Comparison of ENCODE assay signal across 23 cellular contexts in the genomic region with DNA sequence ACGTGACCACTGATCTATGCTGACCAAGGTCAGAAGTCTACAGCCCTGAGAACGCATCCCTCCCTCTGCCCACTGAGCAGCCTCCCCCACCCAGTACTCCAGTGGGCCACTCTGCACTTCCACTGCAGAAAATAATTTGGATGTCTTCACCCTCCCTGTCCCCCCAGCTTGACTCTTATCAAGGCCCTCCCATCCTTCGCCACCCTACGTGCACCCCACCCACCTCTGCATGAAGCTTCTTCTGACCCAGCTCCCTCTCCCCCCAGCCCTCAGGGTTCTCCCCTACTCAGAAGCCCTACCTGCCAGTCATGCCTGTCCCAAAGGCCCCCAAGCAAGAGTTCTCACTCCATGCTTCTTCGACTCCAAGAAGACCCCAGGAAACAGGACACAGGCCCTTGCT.
DNase-seq lines count a peak whose midpoint lies in the region; ATAC-seq, FAIRE-seq and TF ChIP-seq lines count a peak whose summit lies in the region.
"Had no signal": no experiment of that assay in that cellular context is flagged by ENCODE, and none has a peak within 500 bp of the region (broad histone marks: within the 10 kb centered on the region; RNA-seq: fewer than 3 reads in every experiment).

No MANE protein-coding gene starts in this region.

- FAIRE-seq in H54 (lab: Jason Lieb, UNC) = no peak
- FAIRE-seq: A204.1, GM12878, H1 had no signal

- intact Hi-C loops in activated CD4-positive, alpha-beta memory T cell treated with anti-CD3 and anti-CD28 coated beads for 36 hours (cut with micrococcal nuclease) = no loop called here
- intact Hi-C loops in upper lobe of right lung (cut with DNase I) = no loop called here

- H3K27ac Mint-ChIP-seq in activated CD4-positive, alpha-beta memory T cell treated with anti-CD3 and anti-CD28 coated beads, Interleukin-2, amount 10 ng/mL, durations not matched to agents 7 days and 5 days = no peak overlapping the region
- no peak overlapping the region for H3K27ac Mint-ChIP-seq in activated CD4-positive, alpha-beta memory T cell treated with anti-CD3 and anti-CD28 coated beads for 36 hours
- peak overlapping the region; percentile 12 for H3K27ac Mint-ChIP-seq in neural crest cell (ENCODE audit: unreplicated experiment)
- H3K27ac Mint-ChIP-seq: B cell; CD4-positive, CD25-positive, alpha-beta regulatory T cell; CD8-positive, alpha-beta T cell; H9 had no signal

- H3K4me1 Mint-ChIP-seq in activated CD4-positive, alpha-beta memory T cell treated with anti-CD3 and anti-CD28 coated beads, Interleukin-2, amount 10 ng/mL, durations not matched to agents 7 days and 5 days = no peaks in the 10 kb centered on the region
- no peaks in the 10 kb centered on the region for H3K4me1 Mint-ChIP-seq in activated CD4-positive, alpha-beta memory T cell treated with anti-CD3 and anti-CD28 coated beads for 36 hours (ENCODE audit: low read depth)
- peaks cover 12% of the 10 kb centered on the region for H3K4me1 Mint-ChIP-seq in neural crest cell
- H3K4me1 Mint-ChIP-seq: CD4-positive, CD25-positive, alpha-beta regulatory T cell; H9 had no signal

- no peak for TF ChIP-seq POLR2A in H54 (IDR thresholded peaks at IDR 0.05; ENCODE audit: low read depth, low read length)

- peak; percentile 14 for ATAC-seq in upper lobe of right lung
- ATAC-seq in stimulated activated naive CD8-positive, alpha-beta T cell treated with anti-CD3 and anti-CD28 coated beads, Interleukin-15, Interleukin-2, amounts not matched to agents 100 U/mL and 50 U/mL, for 24 hours = no peak
- ATAC-seq: CD8-positive, alpha-beta T cell; GM12878; HCT116 had no signal

- H3K27me3 Mint-ChIP-seq in activated CD4-positive, alpha-beta memory T cell treated with anti-CD3 and anti-CD28 coated beads, Interleukin-2, amount 10 ng/mL, durations not matched to agents 7 days and 5 days = peaks cover 8% of the 10 kb centered on the region
- peaks cover 14% of the 10 kb centered on the region for H3K27me3 Mint-ChIP-seq in activated CD4-positive, alpha-beta memory T cell treated with anti-CD3 and anti-CD28 coated beads for 36 hours
- H3K27me3 Mint-ChIP-seq in neural crest cell (ENCODE audit: low read depth) = peaks cover 10% of the 10 kb centered on the region

- H3K9me3 ChIP-seq in upper lobe of right lung = no peaks in the 10 kb centered on the region
- H3K9me3 ChIP-seq: Caco-2 had no signal

- POLR2A ChIA-PET in activated CD4-positive, alpha-beta memory T cell treated with anti-CD3 and anti-CD28 coated beads, Interleukin-2, amount 10 ng/mL, durations not matched to agents 7 days and 5 days (lab: Charles Lee) = no interaction called here
- POLR2A ChIA-PET in activated CD4-positive, alpha-beta memory T cell treated with anti-CD3 and anti-CD28 coated beads for 36 hours (lab: Charles Lee) = no interaction called here

- CTCF ChIA-PET in activated CD4-positive, alpha-beta memory T cell treated with anti-CD3 and anti-CD28 coated beads, Interleukin-2, amount 10 ng/mL, durations not matched to agents 7 days and 5 days (lab: Charles Lee) = no interaction called here
- CTCF ChIA-PET in activated CD4-positive, alpha-beta memory T cell treated with anti-CD3 and anti-CD28 coated beads for 36 hours (lab: Charles Lee) = no interaction called here

- no peak overlapping the region for H3K4me3 ChIP-seq in upper lobe of right lung
- H3K4me3 ChIP-seq: BLaER1, GM12878 had no signal

- no peaks in the 10 kb centered on the region for H3K36me3 Mint-ChIP-seq in activated CD4-positive, alpha-beta memory T cell treated with anti-CD3 and anti-CD28 coated beads, Interleukin-2, amount 10 ng/mL, durations not matched to agents 7 days and 5 days (ENCODE audit: low read depth)
- no peaks in the 10 kb centered on the region for H3K36me3 Mint-ChIP-seq in activated CD4-positive, alpha-beta memory T cell treated with anti-CD3 and anti-CD28 coated beads for 36 hours
- no peaks in the 10 kb centered on the region for H3K36me3 Mint-ChIP-seq in neural crest cell (ENCODE audit: low read depth)
- H3K36me3 Mint-ChIP-seq: CD4-positive, CD25-positive, alpha-beta regulatory T cell; CD8-positive, alpha-beta T cell had no signal

- H3K9me3 Mint-ChIP-seq in activated CD4-positive, alpha-beta memory T cell treated with anti-CD3 and anti-CD28 coated beads, Interleukin-2, amount 10 ng/mL, durations not matched to agents 7 days and 5 days = no peaks in the 10 kb centered on the region
- no peaks in the 10 kb centered on the region for H3K9me3 Mint-ChIP-seq in activated CD4-positive, alpha-beta memory T cell treated with anti-CD3 and anti-CD28 coated beads for 36 hours
- H3K9me3 Mint-ChIP-seq in neural crest cell = no peaks in the 10 kb centered on the region
- H3K9me3 Mint-ChIP-seq: CD8-positive, alpha-beta T cell; H9 had no signal

- TF ChIP-seq CTCF in neural crest cell (conservative IDR thresholded peaks at IDR 0.05) = no peak
- no peak for TF ChIP-seq CTCF in upper lobe of right lung (IDR thresholded peaks at IDR 0.05)

- H3K4me1 ChIP-seq in upper lobe of right lung = no peaks in the 10 kb centered on the region
- H3K4me1 ChIP-seq: Caco-2 had no signal

- H3K27ac ChIP-seq in upper lobe of right lung = no peak overlapping the region
- H3K27ac ChIP-seq: 22Rv1, BLaER1, C4-2B had no signal

- H3K36me3 ChIP-seq in upper lobe of right lung = no peaks in the 10 kb centered on the region
- H3K36me3 ChIP-seq: BLaER1 had no signal

- H3K27me3 ChIP-seq in upper lobe of right lung = peaks cover 2% of the 10 kb centered on the region
- H3K27me3 ChIP-seq: BLaER1 had no signal

- no peak overlapping the region for H3K4me3 Mint-ChIP-seq in activated CD4-positive, alpha-beta memory T cell treated with anti-CD3 and anti-CD28 coated beads, Interleukin-2, amount 10 ng/mL, durations not matched to agents 7 days and 5 days
- no peak overlapping the region for H3K4me3 Mint-ChIP-seq in activated CD4-positive, alpha-beta memory T cell treated with anti-CD3 and anti-CD28 coated beads for 36 hours
- no peak overlapping the region for H3K4me3 Mint-ChIP-seq in neural crest cell
- H3K4me3 Mint-ChIP-seq: B cell; CD4-positive, CD25-positive, alpha-beta regulatory T cell; CD8-positive, alpha-beta T cell; H9 had no signal

- peak; percentile 9 for DNase-seq in activated CD4-positive, alpha-beta memory T cell treated with anti-CD3 and anti-CD28 coated beads, Interleukin-2, amount 10 ng/mL, durations not matched to agents 7 days and 5 days
- DNase-seq in activated CD4-positive, alpha-beta memory T cell treated with anti-CD3 and anti-CD28 coated beads for 36 hours = no peak
- no peak for DNase-seq in neural crest cell (ENCODE audit: low read depth, low spot score)
- DNase-seq in upper lobe of right lung = no peak
- no peak for DNase-seq in NCI-H1436 treated with DMSO at 0.1 percent for 48 hours (lab: John Stamatoyannopoulos, UW)
- no peak for DNase-seq in DMS79 (lab: John Stamatoyannopoulos, UW)
- no peak for DNase-seq in stimulated activated naive CD8-positive, alpha-beta T cell treated with anti-CD3 and anti-CD28 coated beads, Interleukin-15, Interleukin-2, amounts not matched to agents 100 U/mL and 50 U/mL, for 24 hours
- DNase-seq in H54 (ENCODE audit: insufficient read length, low spot score) = no peak
- DNase-seq: Caco-2; CD4-positive, CD25-positive, alpha-beta regulatory T cell; CD8-positive, alpha-beta T cell; DMS153; EL; GDM1; H9 had no signal
